ENCODE assay signal across 8 cellular contexts in genomic region chr11:76208438-76208828, GRCh38. TPM values are rescaled to one million over a fixed set of nuclear protein-coding genes. Genes with fewer than 3 reads are reported as not detected.
DNase-seq lines count a peak whose midpoint lies in the region; ATAC-seq and TF ChIP-seq lines count a peak whose summit lies in the region.

No MANE protein-coding gene starts in this region.

- H3K4me3 Mint-ChIP-seq in activated T-cell treated with anti-CD3 and anti-CD28 coated beads, Interleukin-2, amount 50 U/mL, for 72 hours = peak overlapping the region; percentile 70 to 86
- H3K4me3 Mint-ChIP-seq in type B pancreatic cell = peak overlapping the region; percentile 89

- no peak for TF ChIP-seq POLR2A in erythroblast (IDR thresholded peaks at IDR 0.05; ENCODE audit: low read length)

- H3K27ac ChIP-seq in lower lobe of right lung = no peak overlapping the region

- H3K27ac Mint-ChIP-seq in activated T-cell treated with anti-CD3 and anti-CD28 coated beads, Interleukin-2, amount 50 U/mL, for 72 hours = no peak overlapping the region
- H3K27ac Mint-ChIP-seq in type B pancreatic cell = no peak overlapping the region

- H3K9me3 ChIP-seq in adipocyte (ENCODE audit: control insufficient read depth, low read length) = no peaks in the 10 kb centered on the region
- H3K9me3 ChIP-seq in lower lobe of right lung = no peaks in the 10 kb centered on the region

- no peaks in the 10 kb centered on the region for H3K36me3 ChIP-seq in adipocyte (ENCODE audit: control insufficient read depth, insufficient read depth, low read length, severe bottlenecking)
- H3K36me3 ChIP-seq in lower lobe of right lung = no peaks in the 10 kb centered on the region

- H3K9me3 Mint-ChIP-seq in activated T-cell treated with anti-CD3 and anti-CD28 coated beads, Interleukin-2, amount 50 U/mL, for 72 hours = no peaks in the 10 kb centered on the region
- H3K9me3 Mint-ChIP-seq in type B pancreatic cell = no peaks in the 10 kb centered on the region

- no peak for DNase-seq in activated T-cell treated with anti-CD3 and anti-CD28 coated beads, Interleukin-2, amount 50 U/mL, for 72 hours
- DNase-seq in activated T-cell treated with anti-CD3 and anti-CD28 coated beads, Interleukin-2, amount 50 U/mL, for 1 hour = no peak
- DNase-seq in adipocyte (ENCODE audit: low read depth) (no peak), lower lobe of right lung (no peak), type B pancreatic cell (ENCODE audit: extremely low spot score, unreplicated experiment) (no peak), retina (no peak), islet precursor cell (no peak), erythroblast (lab: John Stamatoyannopoulos, UW) (no peak)

- H3K4me3 ChIP-seq in adipocyte (ENCODE audit: low read length) = peak overlapping the region; percentile 82
- peak overlapping the region; percentile 72 for H3K4me3 ChIP-seq in lower lobe of right lung

- H3K9ac ChIP-seq in adipocyte (ENCODE audit: low read length) = peak overlapping the region; percentile 76

- no peaks in the 10 kb centered on the region for H3K36me3 Mint-ChIP-seq in activated T-cell treated with anti-CD3 and anti-CD28 coated beads, Interleukin-2, amount 50 U/mL, for 72 hours (ENCODE audit: insufficient read depth in 2 of 2)
- H3K36me3 Mint-ChIP-seq in type B pancreatic cell = peaks cover 6% of the 10 kb centered on the region

- peaks cover 23% of the 10 kb centered on the region for H3K4me1 ChIP-seq in adipocyte (ENCODE audit: control insufficient read depth, insufficient read depth, low read length)
- peaks cover 52% of the 10 kb centered on the region for H3K4me1 ChIP-seq in lower lobe of right lung

- no peak for ATAC-seq in activated T-cell treated with anti-CD3 and anti-CD28 coated beads, Interleukin-2, amount 50 U/mL, for 72 hours (replicated peaks in 1 of 2)
- ATAC-seq in lower lobe of right lung = no peak

- H3K27me3 ChIP-seq in adipocyte (replicated peaks; ENCODE audit: control insufficient read depth, insufficient read depth, low read length) (peaks cover 9% of the 10 kb centered on the region), lower lobe of right lung (ENCODE audit: low read depth) (peaks cover 66% of the 10 kb centered on the region)

- peaks cover 63% of the 10 kb centered on the region for H3K27me3 Mint-ChIP-seq in activated T-cell treated with anti-CD3 and anti-CD28 coated beads, Interleukin-2, amount 50 U/mL, for 72 hours (ENCODE audit: low read depth)
- peaks cover 63% of the 10 kb centered on the region for H3K27me3 Mint-ChIP-seq in type B pancreatic cell

- no peak for TF ChIP-seq CTCF in lower lobe of right lung (IDR thresholded peaks at IDR 0.05)
- TF ChIP-seq CTCF in type B pancreatic cell (conservative IDR thresholded peaks at IDR 0.05) = no peak

- peaks cover 13% of the 10 kb centered on the region for H3K4me1 Mint-ChIP-seq in activated T-cell treated with anti-CD3 and anti-CD28 coated beads, Interleukin-2, amount 50 U/mL, for 72 hours (ENCODE audit: low read depth)
- peaks cover 26% of the 10 kb centered on the region for H3K4me1 Mint-ChIP-seq in type B pancreatic cell (ENCODE audit: unreplicated experiment)

- intact Hi-C loops in lower lobe of right lung (cut with DNase I) = no loop called here

RNA-seq across cellular contexts. Expression of gene WNT11, which starts 2.1 kb away (rescaled TPM):
- total RNA-seq in activated T-cell treated with anti-CD3 and anti-CD28 coated beads, Interleukin-2, amount 50 U/mL, for 72 hours = under 1 TPM; 0.12 to 0.16 TPM
- total RNA-seq in lower lobe of right lung (9.2 TPM), type B pancreatic cell (ENCODE audit: low replicate concordance) (18.2 and 25.9 TPM in 2 replicates)
